7 cellular contexts compared by ENCODE assay signal in the genomic region with DNA sequence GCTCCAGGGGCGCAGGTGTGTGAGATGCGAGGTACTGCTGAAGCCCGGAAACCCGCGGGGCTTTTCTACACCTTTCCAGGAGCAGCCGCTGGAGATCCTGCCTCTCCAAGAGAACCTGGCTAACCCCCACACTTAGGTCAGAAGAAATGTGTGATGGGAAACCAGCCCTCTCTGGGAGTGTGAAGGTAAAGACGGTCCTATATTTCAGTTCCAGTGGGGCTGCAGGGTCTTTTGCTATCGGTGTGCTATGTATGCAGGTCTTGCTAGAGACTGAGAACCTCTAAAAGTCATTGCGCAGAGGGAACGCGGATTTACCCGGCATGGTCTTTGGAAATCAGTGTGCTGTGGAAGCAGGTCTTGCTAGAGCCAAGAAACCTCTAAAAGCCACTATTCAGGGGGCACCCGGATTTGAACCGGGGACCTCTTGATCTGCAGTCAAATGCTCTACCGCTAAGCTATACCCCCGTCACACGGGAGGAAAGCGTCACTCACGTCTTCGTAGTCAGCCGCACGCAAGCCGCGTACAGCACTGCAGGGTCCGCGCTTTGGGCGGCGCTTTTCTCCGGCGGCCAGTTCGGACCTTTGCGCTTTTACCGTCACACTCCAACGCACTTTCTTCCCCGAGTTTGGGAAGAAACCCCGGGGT. TPM values are rescaled to one million over a fixed set of nuclear protein-coding genes. Genes with fewer than 3 reads are reported as not detected.
DNase-seq lines count a peak whose midpoint lies in the region; ATAC-seq and TF ChIP-seq lines count a peak whose summit lies in the region.

No MANE protein-coding gene starts in this region.

- no peaks in the 10 kb centered on the region for H3K4me1 ChIP-seq in Peyer's patch

- H3K36me3 ChIP-seq in Peyer's patch = no peaks in the 10 kb centered on the region

- DNase-seq in Peyer's patch (peak in 2 of 3 donors; percentile 48 to 75), brain pericyte (ENCODE audit: low read depth, low spot score) (peak; percentile 32), iPS-NIHi7 (ENCODE audit: extremely low spot score) (peak; percentile 76), COLO668 (lab: John Stamatoyannopoulos, UW; ENCODE audit: unreplicated experiment) (no peak), HuH-7 (ENCODE audit: low spot score) (no peak)
- peak; percentile 46 to 61 for DNase-seq in stimulated activated CD4-positive, alpha-beta T cell treated with anti-CD3 and anti-CD28 coated beads, Interleukin-12 subunit alpha, Interleukin-12 subunit beta, amount 100 ng/mL, for 24 hours (ENCODE audit: low read depth in 2 of 2)

- H3K9me3 ChIP-seq in Peyer's patch = no peaks in the 10 kb centered on the region

- H3K27ac ChIP-seq in Peyer's patch = peak overlapping the region in 2 of 4 donors; percentile 16 to 27

- no peak for TF ChIP-seq POLR2A in Peyer's patch (IDR thresholded peaks at IDR 0.05)

- no peak for ATAC-seq in GM21723 (IDR thresholded peaks at IDR 0.05; ENCODE audit: unreplicated experiment)

- no peaks in the 10 kb centered on the region for H3K27me3 ChIP-seq in Peyer's patch

- TF ChIP-seq CTCF in Peyer's patch (IDR thresholded peaks at IDR 0.05) = no peak

- H3K4me3 ChIP-seq in Peyer's patch = peak overlapping the region in 2 of 4 donors; percentile 22 to 23

RNA-seq across cellular contexts. Expression of a gene that starts 46.0 kb away (rescaled TPM):
- total RNA-seq in Peyer's patch = 10 to 100 TPM in 2 of 4 donors, 1 to 10 TPM in 2; 6.5 to 12.4 (median 9.9) TPM

Comparison
In these comparisons a context has a peak if more than half of its experiments do, and no peak if none do; other contexts are left out.
1. DNase-seq: peak in Peyer's patch (2 of 3), brain pericyte (single experiment), iPS-NIHi7 (single experiment) and stimulated activated CD4-positive, alpha-beta T cell treated with anti-CD3 and anti-CD28 coated beads, Interleukin-12 subunit alpha, Interleukin-12 subunit beta, amount 100 ng/mL, for 24 hours (2 of 2); none in COLO668 (single experiment) and HuH-7 (single experiment).